Comparison of ENCODE assay signal across 9 cellular contexts in the genomic region with DNA sequence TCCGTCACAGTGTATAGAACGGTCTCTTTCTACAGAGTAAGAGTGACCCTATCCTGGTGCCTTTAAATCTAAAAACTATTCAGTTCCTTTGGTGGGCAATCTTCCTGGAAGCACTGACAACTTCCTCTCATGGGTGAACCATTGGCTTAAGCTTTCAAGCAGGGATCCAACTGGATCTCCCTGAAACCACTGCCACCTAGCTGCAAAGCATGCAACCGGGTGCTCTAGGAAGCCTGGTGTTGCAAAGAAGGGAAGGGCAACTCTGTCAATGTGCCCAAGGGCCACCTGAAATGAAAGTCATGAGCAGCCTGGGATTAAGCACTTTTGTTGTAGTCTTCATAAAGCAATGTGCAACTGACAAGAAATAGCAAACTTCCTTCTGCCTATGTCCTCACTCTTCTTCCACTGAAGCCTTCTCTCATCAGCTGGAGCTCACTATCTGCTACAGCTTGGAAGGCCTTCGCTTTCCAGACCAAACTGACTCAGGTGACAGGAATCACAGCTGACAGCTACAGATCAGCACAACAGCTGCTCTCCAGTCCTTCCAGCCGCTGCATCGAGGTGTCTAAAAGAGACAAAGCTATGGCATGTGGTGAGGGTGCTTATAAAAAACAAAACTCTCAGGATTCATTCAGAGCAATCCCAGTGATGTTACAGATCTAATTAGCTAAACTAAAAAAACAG. TPM values are rescaled to one million over a fixed set of nuclear protein-coding genes. Genes with fewer than 3 reads are reported as not detected.
DNase-seq lines count a peak whose midpoint lies in the region; ATAC-seq, FAIRE-seq and TF ChIP-seq lines count a peak whose summit lies in the region.
"Had no signal": no experiment of that assay in that cellular context is flagged by ENCODE, and none has a peak within 500 bp of the region (broad histone marks: within the 10 kb centered on the region; RNA-seq: fewer than 3 reads in every experiment).

No MANE protein-coding gene starts in this region.

- intact Hi-C loops in esophagus squamous epithelium (cut with DNase I) (no loop called here), pancreas (cut with DNase I) (no loop called here)

- ATAC-seq in pancreas (peak in 3 of 4 donors; percentile 78 to 90 (median 83)), GM18873 (IDR thresholded peaks at IDR 0.05; ENCODE audit: low FRiP score, unreplicated experiment) (no peak), HG03354 (IDR thresholded peaks at IDR 0.05; ENCODE audit: poor library complexity, severe bottlenecking, unreplicated experiment) (no peak)
- ATAC-seq in activated CD8-positive, alpha-beta T cell treated with anti-CD3 and anti-CD28 coated beads, Interleukin-2, amount 10 ng/mL, durations not matched to agents 7 days and 5 days: no peak
- no peak for ATAC-seq in stimulated activated memory B cell treated with anti-CD40 and anti-IgM and Interleukin-4, amounts not matched to agents 10 μg/mL and 1 μg/mL and 100 μg/mL, for 72 hours

- TF ChIP-seq CTCF in GM12874 (IDR thresholded peaks at IDR 0.05; ENCODE audit: insufficient read depth, low read depth, low read length) (peak; percentile 39), OCI-LY3 (IDR thresholded peaks at IDR 0.05; ENCODE audit: low read depth, low read length) (peak; percentile 67), esophagus squamous epithelium (IDR thresholded peaks at IDR 0.05) (peak; percentile 16 to 52 (median 26)), pancreas (IDR thresholded peaks at IDR 0.05) (peak in 2 of 4 donors; percentile 15 to 22)

- no peaks in the 10 kb centered on the region for H3K4me1 Mint-ChIP-seq in activated CD8-positive, alpha-beta T cell treated with anti-CD3 and anti-CD28 coated beads, Interleukin-2, amount 10 ng/mL, durations not matched to agents 7 days and 5 days (ENCODE audit: low read depth)
- H3K4me1 Mint-ChIP-seq in stimulated activated memory B cell treated with anti-CD40 and anti-IgM and Interleukin-4, amounts not matched to agents 10 μg/mL and 1 μg/mL and 100 μg/mL, for 72 hours: no peaks in the 10 kb centered on the region

- no peak for TF ChIP-seq POLR2A in esophagus squamous epithelium (IDR thresholded peaks at IDR 0.05)

- no peaks in the 10 kb centered on the region for H3K27me3 ChIP-seq in OCI-LY3 (ENCODE audit: low read depth, low read length)
- H3K27me3 ChIP-seq in esophagus squamous epithelium: no peaks in the 10 kb centered on the region
- H3K27me3 ChIP-seq in pancreas: no peaks in the 10 kb centered on the region

- H3K36me3 Mint-ChIP-seq in activated CD8-positive, alpha-beta T cell treated with anti-CD3 and anti-CD28 coated beads, Interleukin-2, amount 10 ng/mL, durations not matched to agents 7 days and 5 days (ENCODE audit: low read depth): peaks cover 11% of the 10 kb centered on the region
- peaks cover 59% of the 10 kb centered on the region for H3K36me3 Mint-ChIP-seq in stimulated activated memory B cell treated with anti-CD40 and anti-IgM and Interleukin-4, amounts not matched to agents 10 μg/mL and 1 μg/mL and 100 μg/mL, for 72 hours

- CTCF ChIA-PET in activated CD8-positive, alpha-beta T cell treated with anti-CD3 and anti-CD28 coated beads, Interleukin-2, amount 10 ng/mL, durations not matched to agents 7 days and 5 days (lab: Charles Lee): interaction anchor here (0.9 to 1.0 kb wide), 3 partner anchors 12 to 92 kb away, joined by 3 to 5 read pairs (median 4); no protein-coding TSS in a partner anchor

- H3K36me3 ChIP-seq in OCI-LY3 (replicated peaks; ENCODE audit: low read depth, low read length): peaks cover 67% of the 10 kb centered on the region
- H3K36me3 ChIP-seq in esophagus squamous epithelium: peaks cover 6 to 83% (median 7%) of the 10 kb centered on the region in 3 donors
- H3K36me3 ChIP-seq in pancreas: peaks cover 0 to 14% (median 0%) of the 10 kb centered on the region in 3 donors

- no peak for FAIRE-seq in pancreas (lab: Jason Lieb, UNC)

- no peaks in the 10 kb centered on the region for H3K27me3 Mint-ChIP-seq in activated CD8-positive, alpha-beta T cell treated with anti-CD3 and anti-CD28 coated beads, Interleukin-2, amount 10 ng/mL, durations not matched to agents 7 days and 5 days (ENCODE audit: low read depth)
- H3K27me3 Mint-ChIP-seq in stimulated activated memory B cell treated with anti-CD40 and anti-IgM and Interleukin-4, amounts not matched to agents 10 μg/mL and 1 μg/mL and 100 μg/mL, for 72 hours: no peaks in the 10 kb centered on the region

- no peak overlapping the region for H3K27ac Mint-ChIP-seq in activated CD8-positive, alpha-beta T cell treated with anti-CD3 and anti-CD28 coated beads, Interleukin-2, amount 10 ng/mL, durations not matched to agents 7 days and 5 days
- H3K27ac Mint-ChIP-seq in stimulated activated memory B cell treated with anti-CD40 and anti-IgM and Interleukin-4, amounts not matched to agents 10 μg/mL and 1 μg/mL and 100 μg/mL, for 72 hours: no peak overlapping the region

- 81 to 87% methylated on average over 6 of the region's 6 CpGs for WGBS in esophagus squamous epithelium, 2 donors
- WGBS in pancreas, 2 donors: 76 to 77% methylated on average over 6 of the region's 6 CpGs

- no peaks in the 10 kb centered on the region for H3K9me3 ChIP-seq in OCI-LY3 (ENCODE audit: insufficient read depth, low read length)
- H3K9me3 ChIP-seq in esophagus squamous epithelium: no peaks in the 10 kb centered on the region
- no peaks in the 10 kb centered on the region for H3K9me3 ChIP-seq in pancreas

- POLR2A ChIA-PET in activated CD8-positive, alpha-beta T cell treated with anti-CD3 and anti-CD28 coated beads, Interleukin-2, amount 10 ng/mL, durations not matched to agents 7 days and 5 days (lab: Charles Lee): interaction anchor here (1.1 kb wide), 1 partner anchor 33 kb away, joined by 3 read pairs; no protein-coding TSS in a partner anchor

- no peaks in the 10 kb centered on the region for H3K79me2 ChIP-seq in OCI-LY3 (ENCODE audit: low read length)

- no peaks in the 10 kb centered on the region for H3K9me3 Mint-ChIP-seq in activated CD8-positive, alpha-beta T cell treated with anti-CD3 and anti-CD28 coated beads, Interleukin-2, amount 10 ng/mL, durations not matched to agents 7 days and 5 days (ENCODE audit: insufficient read depth)
- H3K9me3 Mint-ChIP-seq in stimulated activated memory B cell treated with anti-CD40 and anti-IgM and Interleukin-4, amounts not matched to agents 10 μg/mL and 1 μg/mL and 100 μg/mL, for 72 hours: no peaks in the 10 kb centered on the region

- DNase-seq in esophagus squamous epithelium (lab: John Stamatoyannopoulos, UW) (no peak), pancreas (peak in 1 of 6 donors; percentile 33)
- DNase-seq in activated CD8-positive, alpha-beta T cell treated with anti-CD3 and anti-CD28 coated beads, Interleukin-2, amount 10 ng/mL, durations not matched to agents 7 days and 5 days: no peak
- DNase-seq: NCI-H1694 treated with DMSO at 0.1 percent for 48 hours had no signal

- no peak overlapping the region for H2AFZ ChIP-seq in OCI-LY3 (ENCODE audit: low read depth, low read length)

- no peak overlapping the region for H3K27ac ChIP-seq in OCI-LY3 (ENCODE audit: low read length)
- H3K27ac ChIP-seq in esophagus squamous epithelium: no peak overlapping the region
- H3K27ac ChIP-seq in pancreas: no peak overlapping the region

- H3K4me1 ChIP-seq in OCI-LY3 (ENCODE audit: low read length): no peaks in the 10 kb centered on the region
- no peaks in the 10 kb centered on the region for H3K4me1 ChIP-seq in esophagus squamous epithelium
- no peaks in the 10 kb centered on the region for H3K4me1 ChIP-seq in pancreas

- H4K20me1 ChIP-seq in OCI-LY3 (ENCODE audit: insufficient read depth, low read length): no peaks in the 10 kb centered on the region

- no peak overlapping the region for H3K9ac ChIP-seq in OCI-LY3 (ENCODE audit: low read length)

- H3K4me3 ChIP-seq in OCI-LY3 (ENCODE audit: low read length) (no peak overlapping the region), esophagus squamous epithelium (no peak overlapping the region), pancreas (no peak overlapping the region)

- no peak overlapping the region for H3K4me2 ChIP-seq in OCI-LY3 (ENCODE audit: low read length)

- no peak overlapping the region for H3K4me3 Mint-ChIP-seq in activated CD8-positive, alpha-beta T cell treated with anti-CD3 and anti-CD28 coated beads, Interleukin-2, amount 10 ng/mL, durations not matched to agents 7 days and 5 days
- no peak overlapping the region for H3K4me3 Mint-ChIP-seq in stimulated activated memory B cell treated with anti-CD40 and anti-IgM and Interleukin-4, amounts not matched to agents 10 μg/mL and 1 μg/mL and 100 μg/mL, for 72 hours

RNA-seq across cellular contexts. Expression of a gene that starts 46.1 kb away (rescaled TPM):
- 10 to 100 TPM; 23.4 to 50.7 (median 39.6) TPM for total RNA-seq in esophagus squamous epithelium
- 10 to 100 TPM; 14.5 to 25.1 (median 18.3) TPM for total RNA-seq in pancreas
- polyA plus RNA-seq in pancreas: 1 to 10 TPM; 7.1 to 7.3 TPM
- total RNA-seq in activated CD8-positive, alpha-beta T cell treated with anti-CD3 and anti-CD28 coated beads, Interleukin-2, amount 10 ng/mL, durations not matched to agents 7 days and 5 days: 1 to 10 TPM; 7.2 to 7.4 TPM

RNA-seq across cellular contexts. Expression of a gene that starts 55.9 kb away (rescaled TPM):
- total RNA-seq in esophagus squamous epithelium (1 to 10 TPM; 3.4 to 9.2 (median 6.6) TPM), pancreas (1 to 10 TPM; 4.0 to 7.5 (median 4.7) TPM)
- 1 to 10 TPM; 2.4 to 5.0 TPM for polyA plus RNA-seq in pancreas
- total RNA-seq in activated CD8-positive, alpha-beta T cell treated with anti-CD3 and anti-CD28 coated beads, Interleukin-2, amount 10 ng/mL, durations not matched to agents 7 days and 5 days: 1 to 10 TPM; 6.7 TPM

Comparison
In these comparisons a context has a peak if more than half of its experiments do, and no peak if none do; other contexts are left out.
1. ATAC-seq: peak in pancreas (3 of 4); none in GM18873 (single experiment), activated CD8-positive, alpha-beta T cell treated with anti-CD3 and anti-CD28 coated beads, Interleukin-2, amount 10 ng/mL, durations not matched to agents 7 days and 5 days (single experiment), stimulated activated memory B cell treated with anti-CD40 and anti-IgM and Interleukin-4, amounts not matched to agents 10 μg/mL and 1 μg/mL and 100 μg/mL, for 72 hours (single experiment) and HG03354 (single experiment).